In the genomic region with DNA sequence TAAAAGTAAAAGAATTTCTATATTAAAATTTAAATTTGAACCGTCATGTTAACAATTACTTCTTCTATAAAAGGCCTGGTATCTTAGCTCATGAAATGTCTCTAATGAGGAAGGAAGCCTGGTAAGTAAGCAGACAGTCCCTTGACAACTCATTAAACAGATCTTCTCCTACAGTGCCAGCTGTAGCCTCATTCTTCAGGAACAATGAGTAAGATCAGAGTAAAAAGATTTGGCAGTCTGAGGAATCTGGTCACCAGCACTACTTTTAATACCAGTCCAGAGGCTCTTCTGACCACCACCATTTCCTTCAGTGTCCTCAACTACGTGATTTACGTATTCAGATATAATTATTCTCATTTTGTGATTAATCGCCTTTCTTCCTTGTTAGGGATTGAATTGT, we compare ENCODE assay signal across 1 cellular context.
TF ChIP-seq lines count a peak whose summit lies in the region.

No MANE protein-coding gene starts in this region.

TF ChIP-seq in SK-N-SH, 30 proteins besides CTCF, POLR2A, EP300 and RAD21 (continued from another document):
- TF ChIP-seq, protein P1, sequence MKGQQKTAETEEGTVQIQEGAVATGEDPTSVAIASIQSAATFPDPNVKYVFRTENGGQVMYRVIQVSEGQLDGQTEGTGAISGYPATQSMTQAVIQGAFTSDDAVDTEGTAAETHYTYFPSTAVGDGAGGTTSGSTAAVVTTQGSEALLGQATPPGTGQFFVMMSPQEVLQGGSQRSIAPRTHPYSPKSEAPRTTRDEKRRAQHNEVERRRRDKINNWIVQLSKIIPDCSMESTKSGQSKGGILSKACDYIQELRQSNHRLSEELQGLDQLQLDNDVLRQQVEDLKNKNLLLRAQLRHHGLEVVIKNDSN (IDR thresholded peaks at IDR 0.05; ENCODE audit: borderline replicate concordance, low read depth) = no peak
